In genomic region chr17:32126746-32127145, GRCh38 we compare ENCODE assay signal across 10 cellular contexts. TPM values are rescaled to one million over a fixed set of nuclear protein-coding genes. Genes with fewer than 3 reads are reported as not detected.
DNase-seq lines count a peak whose midpoint lies in the region; FAIRE-seq and TF ChIP-seq lines count a peak whose summit lies in the region.
"Had no signal": no experiment of that assay in that cellular context is flagged by ENCODE, and none has a peak within 500 bp of the region (broad histone marks: within the 10 kb centered on the region; RNA-seq: fewer than 3 reads in every experiment).

No MANE protein-coding gene starts in this region.

- intact Hi-C loops in activated naive CD4-positive, alpha-beta T cell treated with anti-CD3 and anti-CD28 coated beads for 36 hours (cut with micrococcal nuclease) = loop anchor here (1.0 to 2.0 kb wide), 4 partner anchors 13 to 118 kb away; no protein-coding TSS in a partner anchor

- peaks cover 17% of the 10 kb centered on the region for H3K4me1 Mint-ChIP-seq in activated naive CD4-positive, alpha-beta T cell treated with anti-CD3 and anti-CD28 coated beads for 36 hours (ENCODE audit: low read depth)
- peaks cover 2% of the 10 kb centered on the region for H3K4me1 Mint-ChIP-seq in astrocyte (ENCODE audit: low read depth, unreplicated experiment)

- H3K79me2 ChIP-seq in astrocyte (ENCODE audit: insufficient read depth, low read length) = no peaks in the 10 kb centered on the region

- peak overlapping the region; percentile 81 for H3K4me2 ChIP-seq in astrocyte (ENCODE audit: low read length)

- peak overlapping the region; percentile 79 for H3K9ac ChIP-seq in astrocyte (ENCODE audit: low read length)
- H3K9ac ChIP-seq in mucosa of rectum (ENCODE audit: low read depth in 1 of 2, low read length in 2 of 2) = peak overlapping the region in 1 of 2 donors; percentile 89

- H3K36me3 Mint-ChIP-seq in activated naive CD4-positive, alpha-beta T cell treated with anti-CD3 and anti-CD28 coated beads for 36 hours (ENCODE audit: low read depth) = peaks cover 6% of the 10 kb centered on the region
- H3K36me3 Mint-ChIP-seq in astrocyte (ENCODE audit: low read depth, unreplicated experiment) = peaks cover 10% of the 10 kb centered on the region
- H3K36me3 Mint-ChIP-seq: type B pancreatic cell had no signal

- TF ChIP-seq POLR2A in tibial nerve (IDR thresholded peaks at IDR 0.05) = no peak

- CTCF ChIA-PET in activated naive CD4-positive, alpha-beta T cell treated with anti-CD3 and anti-CD28 coated beads for 36 hours (lab: Charles Lee) = interaction anchor here (0.6 to 6.2 kb wide), 4 partner anchors 12 to 154 kb away, joined by 3 to 72 read pairs (median 4); partner anchors contain the start of gene RHOT1

- TF ChIP-seq CTCF in astrocyte (IDR thresholded peaks at IDR 0.05; ENCODE audit: insufficient read depth, low read depth, low read length) = no peak
- TF ChIP-seq CTCF in tibial nerve (IDR thresholded peaks at IDR 0.05) = no peak

- no peaks in the 10 kb centered on the region for H3K27me3 Mint-ChIP-seq in activated naive CD4-positive, alpha-beta T cell treated with anti-CD3 and anti-CD28 coated beads for 36 hours (ENCODE audit: low read depth)
- H3K27me3 Mint-ChIP-seq in astrocyte (ENCODE audit: low read depth, unreplicated experiment) = no peaks in the 10 kb centered on the region
- H3K27me3 Mint-ChIP-seq: type B pancreatic cell had no signal

- DNase-seq in activated naive CD4-positive, alpha-beta T cell treated with anti-CD3 and anti-CD28 coated beads for 36 hours = no peak
- no peak for DNase-seq in activated naive CD4-positive, alpha-beta T cell (lab: John Stamatoyannopoulos, UW)
- no peak for DNase-seq in astrocyte (ENCODE audit: low read depth)
- DNase-seq in tibial nerve (ENCODE audit: low spot score in 2 of 2) = no peak
- DNase-seq in stimulated activated CD4-positive, alpha-beta T cell treated with anti-CD3 and anti-CD28 coated beads, Interleukin-4, amount 100 ng/mL, for 24 hours = no peak
- no peak for DNase-seq in stimulated activated CD4-positive, alpha-beta T cell treated with anti-CD3 and anti-CD28 coated beads, Interleukin-4, amount 100 ng/mL, for 1 hour
- no peak for DNase-seq in HuH-7.5 (ENCODE audit: low spot score)

- no peaks in the 10 kb centered on the region for H3K9me3 Mint-ChIP-seq in activated naive CD4-positive, alpha-beta T cell treated with anti-CD3 and anti-CD28 coated beads for 36 hours
- H3K9me3 Mint-ChIP-seq in astrocyte (ENCODE audit: unreplicated experiment) = peaks cover 8% of the 10 kb centered on the region
- H3K9me3 Mint-ChIP-seq: type B pancreatic cell had no signal

- peak overlapping the region; percentile 91 for H3K27ac Mint-ChIP-seq in activated naive CD4-positive, alpha-beta T cell treated with anti-CD3 and anti-CD28 coated beads for 36 hours
- H3K27ac Mint-ChIP-seq in astrocyte (ENCODE audit: unreplicated experiment) = peak overlapping the region; percentile 94

- H3K4me3 Mint-ChIP-seq in activated naive CD4-positive, alpha-beta T cell treated with anti-CD3 and anti-CD28 coated beads for 36 hours = peak overlapping the region; percentile 83
- H3K4me3 Mint-ChIP-seq in astrocyte (ENCODE audit: unreplicated experiment) = peak overlapping the region; percentile 89

- H3K27me3 ChIP-seq in astrocyte (ENCODE audit: insufficient read depth, low read length) (no peaks in the 10 kb centered on the region), mucosa of rectum (ENCODE audit: control insufficient read depth in 2 of 2, insufficient read depth in 2 of 2, low read length in 2 of 2) (no peaks in the 10 kb centered on the region), tibial nerve (no peaks in the 10 kb centered on the region)

- no peak for FAIRE-seq in astrocyte (lab: Jason Lieb, UNC)

- no peak for TF ChIP-seq EP300 in tibial nerve (IDR thresholded peaks at IDR 0.05)

- no peaks in the 10 kb centered on the region for H3K36me3 ChIP-seq in astrocyte (ENCODE audit: insufficient read depth, low read length)
- H3K36me3 ChIP-seq in mucosa of rectum (ENCODE audit: control insufficient read depth in 2 of 2, insufficient read depth in 2 of 2, low read length in 2 of 2) = no peaks in the 10 kb centered on the region
- H3K36me3 ChIP-seq in tibial nerve = peaks cover 0 to 8% (median 0%) of the 10 kb centered on the region in 3 donors

- no peaks in the 10 kb centered on the region for H3K4me1 ChIP-seq in astrocyte (ENCODE audit: insufficient read depth, low read length)
- H3K4me1 ChIP-seq in mucosa of rectum (ENCODE audit: control insufficient read depth in 2 of 2, insufficient read depth in 2 of 2, low read length in 2 of 2) = peaks cover 10 to 15% of the 10 kb centered on the region in 2 donors
- peaks cover 0 to 16% (median 10%) of the 10 kb centered on the region in 4 donors for H3K4me1 ChIP-seq in tibial nerve

- H3K4me3 ChIP-seq in astrocyte (ENCODE audit: insufficient read depth, low read depth, low read length) = no peak overlapping the region
- peak overlapping the region in 1 of 2 donors; percentile 87 for H3K4me3 ChIP-seq in mucosa of rectum (ENCODE audit: low read length in 2 of 2)
- H3K4me3 ChIP-seq in tibial nerve = peak overlapping the region; percentile 46 to 62 (median 58)

- peak overlapping the region; percentile 76 for H2AFZ ChIP-seq in astrocyte (ENCODE audit: low read depth, low read length)

- no peak overlapping the region for H3K27ac ChIP-seq in astrocyte (ENCODE audit: low read depth, low read length)
- peak overlapping the region; percentile 92 to 93 for H3K27ac ChIP-seq in mucosa of rectum (ENCODE audit: low read depth in 2 of 2, low read length in 2 of 2)
- H3K27ac ChIP-seq in tibial nerve = peak overlapping the region; percentile 84 to 94 (median 86)

- 91 to 93% methylated on average over 8 of the region's 8 CpGs for WGBS in tibial nerve, 2 donors

- H3K9me3 ChIP-seq in astrocyte (ENCODE audit: insufficient read depth, low read depth, low read length) = no peaks in the 10 kb centered on the region
- H3K9me3 ChIP-seq in mucosa of rectum (ENCODE audit: control insufficient read depth in 2 of 2, low read length in 2 of 2) = no peaks in the 10 kb centered on the region
- no peaks in the 10 kb centered on the region for H3K9me3 ChIP-seq in tibial nerve
- H3K9me3 ChIP-seq: mucosa of descending colon had no signal

- no peaks in the 10 kb centered on the region for H4K20me1 ChIP-seq in astrocyte (ENCODE audit: insufficient read depth, low read length)

RNA-seq across cellular contexts. Expression of gene RHOT1, which starts 15.6 kb away (rescaled TPM):
- 10 to 100 TPM; 23.0 to 23.7 TPM for total RNA-seq in activated naive CD4-positive, alpha-beta T cell treated with anti-CD3 and anti-CD28 coated beads for 36 hours
- total RNA-seq in astrocyte = 20.1 and 20.9 TPM in 2 replicates
- 10 to 100 TPM; 40.2 to 78.0 (median 54.8) TPM for total RNA-seq in tibial nerve
